In the genomic region with DNA sequence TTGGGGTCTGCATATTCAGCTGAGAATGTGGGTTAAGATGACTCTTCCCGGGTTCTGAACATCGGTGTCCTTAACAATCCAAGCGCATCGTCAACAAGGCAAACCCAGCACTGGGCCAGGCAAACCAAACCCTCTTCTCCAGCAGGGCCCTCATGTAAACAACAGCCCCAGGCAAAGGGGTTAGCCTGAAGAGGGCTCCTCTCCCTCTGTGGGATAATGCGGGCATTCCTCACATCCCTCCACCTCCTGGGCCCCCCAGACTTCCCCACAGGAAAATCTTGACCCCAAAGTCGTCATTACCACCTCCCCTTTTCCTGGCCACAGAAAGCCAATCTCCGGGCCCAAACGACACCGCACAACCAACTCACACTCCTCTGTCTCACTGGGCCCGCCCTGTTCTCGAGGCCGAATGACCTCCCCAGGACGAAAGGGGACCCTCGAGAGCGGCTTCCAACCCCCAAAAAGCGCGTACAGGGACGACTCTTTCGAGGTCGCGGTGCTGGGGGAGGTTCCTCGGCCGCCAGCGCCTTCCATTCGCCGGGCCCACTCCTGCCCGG, we compare ENCODE assay signal across 8 cellular contexts. TPM values are rescaled to one million over a fixed set of nuclear protein-coding genes. Genes with fewer than 3 reads are reported as not detected.
A peak's percentile ranks its signal among the peaks of the same experiment; 100 is the strongest.
DNase-seq lines count a peak whose midpoint lies in the region; ATAC-seq and TF ChIP-seq lines count a peak whose summit lies in the region.

No MANE protein-coding gene starts in this region.

- no peaks in the 10 kb centered on the region for H3K9me3 Mint-ChIP-seq in natural killer cell treated with Interleukin-12 subunit alpha and Interleukin-12 subunit beta and Interleukin-15 and Interleukin-18, amount 100 ng/mL, for 72 hours

- peak overlapping the region; percentile 98 for H3K27ac Mint-ChIP-seq in natural killer cell treated with Interleukin-12 subunit alpha and Interleukin-12 subunit beta and Interleukin-15 and Interleukin-18, amount 100 ng/mL, for 72 hours

- H3K4me1 Mint-ChIP-seq in natural killer cell treated with Interleukin-12 subunit alpha and Interleukin-12 subunit beta and Interleukin-15 and Interleukin-18, amount 100 ng/mL, for 72 hours (ENCODE audit: low read depth in 2 of 2), result peaks cover 45 to 49% of the 10 kb centered on the region in 2 donors

- peaks cover 18% of the 10 kb centered on the region for H3K36me3 Mint-ChIP-seq in natural killer cell treated with Interleukin-12 subunit alpha and Interleukin-12 subunit beta and Interleukin-15 and Interleukin-18, amount 100 ng/mL, for 72 hours

- peak; percentile 6 for ATAC-seq in GM21381 (IDR thresholded peaks at IDR 0.05; ENCODE audit: unreplicated experiment)
- ATAC-seq in SK-N-SH treated with all-trans-retinoic acid at 6 μM for 48 hours, result peak; percentile 33
- peak in 1 of 2 donors; percentile 19 for ATAC-seq in natural killer cell treated with Interleukin-12 subunit alpha and Interleukin-12 subunit beta and Interleukin-15 and Interleukin-18, amount 100 ng/mL, for 72 hours
- ATAC-seq in GM18520 (IDR thresholded peaks at IDR 0.05; ENCODE audit: unreplicated experiment), result no peak
- ATAC-seq in activated CD4-positive, CD25-positive, alpha-beta regulatory T cell treated with anti-CD3 and anti-CD28 coated beads, Interleukin-2, amount 50 U/mL, for 24 hours, result no peak
- ATAC-seq in GM18867 (IDR thresholded peaks at IDR 0.05; ENCODE audit: unreplicated experiment), result no peak

- DNase-seq in AG08396 (ENCODE audit: low spot score) (peak; percentile 71), epithelial cell of proximal tubule (ENCODE audit: low read depth) (no peak)
- no peak for DNase-seq in natural killer cell treated with Interleukin-12 subunit alpha and Interleukin-12 subunit beta and Interleukin-15 and Interleukin-18, amount 100 ng/mL, for 72 hours (ENCODE audit: low spot score)

- peak overlapping the region; percentile 99 for H3K4me3 Mint-ChIP-seq in natural killer cell treated with Interleukin-12 subunit alpha and Interleukin-12 subunit beta and Interleukin-15 and Interleukin-18, amount 100 ng/mL, for 72 hours

- TF ChIP-seq CTCF in epithelial cell of proximal tubule (conservative IDR thresholded peaks at IDR 0.05; ENCODE audit: low read depth, low read length), result no peak

- no peaks in the 10 kb centered on the region for H3K27me3 Mint-ChIP-seq in natural killer cell treated with Interleukin-12 subunit alpha and Interleukin-12 subunit beta and Interleukin-15 and Interleukin-18, amount 100 ng/mL, for 72 hours

- H3K4me3 ChIP-seq in epithelial cell of proximal tubule (ENCODE audit: low read depth, low read length), result peak overlapping the region; percentile 96

TF ChIP-seq in SK-N-SH treated with all-trans-retinoic acid at 6 μM for 48 hours, 23 proteins besides CTCF, POLR2A, EP300 and RAD21:
- no peak for TF ChIP-seq GLIS3 (CRISPR knock-in tag; IDR thresholded peaks at IDR 0.05)
- no peak for TF ChIP-seq RARB (CRISPR knock-in tag; IDR thresholded peaks at IDR 0.05)
- TF ChIP-seq ZFP3 (CRISPR knock-in tag; IDR thresholded peaks at IDR 0.05), result no peak
- no peak for TF ChIP-seq BACH2 (CRISPR knock-in tag; IDR thresholded peaks at IDR 0.05; ENCODE audit: borderline replicate concordance)
TF ChIP-seq in SK-N-SH treated with all-trans-retinoic acid at 6 μM for 48 hours: peak in this region for 0.

RNA-seq across cellular contexts. Expression of a gene that starts 0.6 kb away (rescaled TPM):
- total RNA-seq in epithelial cell of proximal tubule, result 175 and 218 TPM in 2 replicates
- 100 to 1,000 TPM; 241 to 276 TPM for total RNA-seq in natural killer cell treated with Interleukin-12 subunit alpha and Interleukin-12 subunit beta and Interleukin-15 and Interleukin-18, amount 100 ng/mL, for 72 hours

RNA-seq across cellular contexts. Expression of a gene that starts 0.7 kb away (rescaled TPM):
- 22.3 and 22.9 TPM in 2 replicates for total RNA-seq in epithelial cell of proximal tubule
- total RNA-seq in natural killer cell treated with Interleukin-12 subunit alpha and Interleukin-12 subunit beta and Interleukin-15 and Interleukin-18, amount 100 ng/mL, for 72 hours, result 10 to 100 TPM; 18.9 to 38.9 TPM

RNA-seq across cellular contexts. Expression of a gene that starts 29.3 kb away (rescaled TPM):
- 22.1 and 42.0 TPM in 2 replicates for total RNA-seq in epithelial cell of proximal tubule
- total RNA-seq in natural killer cell treated with Interleukin-12 subunit alpha and Interleukin-12 subunit beta and Interleukin-15 and Interleukin-18, amount 100 ng/mL, for 72 hours, result 100 to 1,000 TPM in 1 of 2 donors, 10 to 100 TPM in 1; 33.0 to 112 TPM

RNA-seq across cellular contexts. Expression of a gene that starts 29.8 kb away (rescaled TPM):
- total RNA-seq in epithelial cell of proximal tubule, result 21.7 and 21.9 TPM in 2 replicates
- total RNA-seq in natural killer cell treated with Interleukin-12 subunit alpha and Interleukin-12 subunit beta and Interleukin-15 and Interleukin-18, amount 100 ng/mL, for 72 hours, result 100 to 1,000 TPM in 1 of 2 donors, 10 to 100 TPM in 1; 56.1 to 107 TPM

RNA-seq across cellular contexts. Expression of a gene that starts 37.2 kb away (rescaled TPM):
- 0.65 and 3.5 TPM in 2 replicates for total RNA-seq in epithelial cell of proximal tubule
- total RNA-seq in natural killer cell treated with Interleukin-12 subunit alpha and Interleukin-12 subunit beta and Interleukin-15 and Interleukin-18, amount 100 ng/mL, for 72 hours, result 1 to 10 TPM; 2.1 to 3.3 TPM

Comparison
In these comparisons a context has a peak if more than half of its experiments do, and no peak if none do; other contexts are left out.
1. ATAC-seq: peak in GM21381 (single experiment) and SK-N-SH treated with all-trans-retinoic acid at 6 μM for 48 hours (single experiment); none in GM18520 (single experiment), activated CD4-positive, CD25-positive, alpha-beta regulatory T cell treated with anti-CD3 and anti-CD28 coated beads, Interleukin-2, amount 50 U/mL, for 24 hours (0 of 2) and GM18867 (single experiment).